Comparison of ENCODE assay signal across 24 cellular contexts in the genomic region with DNA sequence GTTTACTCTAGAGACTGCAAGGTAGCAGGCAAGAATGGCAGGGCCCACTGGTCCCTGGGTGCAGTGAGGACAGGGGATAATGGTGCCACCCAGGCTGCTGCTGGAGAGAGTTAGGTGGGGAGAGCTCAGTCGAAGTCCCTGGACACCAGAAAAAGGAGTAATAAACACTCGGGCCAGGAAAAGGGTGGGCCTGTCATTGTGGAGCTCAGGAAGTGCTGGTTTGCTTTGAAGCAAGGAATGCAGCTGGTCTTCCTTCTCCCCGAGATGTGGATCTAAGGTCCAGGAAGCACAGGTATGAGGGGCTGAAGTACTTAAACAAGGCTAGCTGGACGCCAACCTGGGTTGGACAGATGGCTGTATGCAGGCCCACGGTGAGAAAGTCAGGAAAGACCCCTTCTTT.
DNase-seq lines count a peak whose midpoint lies in the region; ATAC-seq, FAIRE-seq and TF ChIP-seq lines count a peak whose summit lies in the region.
"Had no signal": no experiment of that assay in that cellular context is flagged by ENCODE, and none has a peak within 500 bp of the region (broad histone marks: within the 10 kb centered on the region; RNA-seq: fewer than 3 reads in every experiment).

No MANE protein-coding gene starts in this region.

- POLR2A ChIA-PET in endothelial cell of umbilical vein (lab: Charles Lee), result no interaction called here

- DNase-seq in UCSD-AML1 (lab: John Stamatoyannopoulos, UW; ENCODE audit: unreplicated experiment) (peak; percentile 20), endothelial cell of umbilical vein (ENCODE audit: low read depth, low spot score) (no peak), upper lobe of right lung (no peak), colonic mucosa (no peak), NCI-H1048 (lab: John Stamatoyannopoulos, UW) (no peak)
- DNase-seq in activated CD8-positive, alpha-beta memory T cell treated with anti-CD3 and anti-CD28 coated beads for 24 hours, result no peak
- DNase-seq: ACHN; C1 segment of cervical spinal cord; CD8-positive, alpha-beta T cell; GM23248; MM.1S; NCI-H1436; NCI-H2029; NCI-H2171; NCI-H524; NK-92 treated with Interleukin-12 subunit alpha and Interleukin-12 subunit beta, amount 100 ng/mL, for 24 hours; SJCRH30 had no signal

- H3K9ac ChIP-seq in BLaER1 treated with 17β-estradiol and CSF1 and Interleukin-3, amounts not matched to agents 10 nM and 100 nM, result no peak overlapping the region
- H3K9ac ChIP-seq in endothelial cell of umbilical vein (replicated peaks; ENCODE audit: extremely low read depth, insufficient read depth, low read length), result no peak overlapping the region
- H3K9ac ChIP-seq in colonic mucosa (ENCODE audit: low read depth in 2 of 2, low read length in 2 of 2), result no peak overlapping the region
- H3K9ac ChIP-seq: GM23248 had no signal

- peak overlapping the region in 8 of 11 experiments; percentile 4 to 41 (median 22); a peak in 9 of 22 replicates for H3K4me2 ChIP-seq in BLaER1 treated with 17β-estradiol and CSF1 and Interleukin-3, amounts not matched to agents 10 nM and 100 nM
- H3K4me2 ChIP-seq in endothelial cell of umbilical vein (ENCODE audit: insufficient read depth, low read length), result no peak overlapping the region

- H4K20me1 ChIP-seq in BLaER1 treated with 17β-estradiol and CSF1 and Interleukin-3, amounts not matched to agents 10 nM and 100 nM, result no peaks in the 10 kb centered on the region
- H4K20me1 ChIP-seq in endothelial cell of umbilical vein (replicated peaks; ENCODE audit: control insufficient read depth, extremely low read depth, insufficient read depth, low read length), result no peaks in the 10 kb centered on the region

- H2AFZ ChIP-seq in endothelial cell of umbilical vein (ENCODE audit: low read depth, low read length), result peak overlapping the region; percentile 20
- H2AFZ ChIP-seq: GM23248 had no signal

- no peak for TF ChIP-seq CTCF in endothelial cell of umbilical vein (IDR thresholded peaks at IDR 0.05; ENCODE audit: extremely low read depth in 1 of 2, insufficient read depth in 1 of 2, low read depth in 1 of 2, low read length in 2 of 2)
- no peak for TF ChIP-seq CTCF in upper lobe of right lung (IDR thresholded peaks at IDR 0.05)
- no peak for TF ChIP-seq CTCF in colonic mucosa (IDR thresholded peaks at IDR 0.05)

- H3K4me1 ChIP-seq in BLaER1 treated with 17β-estradiol and CSF1 and Interleukin-3, amounts not matched to agents 10 nM and 100 nM, result peaks cover 0 to 12% (median 6%) of the 10 kb centered on the region in 10 experiments; a peak in 12 of 20 replicates
- H3K4me1 ChIP-seq in endothelial cell of umbilical vein (ENCODE audit: control insufficient read depth, extremely low read depth, insufficient read depth, low read length) (peaks cover 4% of the 10 kb centered on the region), upper lobe of right lung (no peaks in the 10 kb centered on the region), colonic mucosa (no peaks in the 10 kb centered on the region)
- H3K4me1 ChIP-seq: HAP-1, SJCRH30 had no signal

- dilution Hi-C loops in endothelial cell of umbilical vein (cut with MboI; ENCODE audit: extremely low pct_ligation_motif_present, low sequenced_read_pairs), result no loop called here

- intact Hi-C loops in endothelial cell of umbilical vein (cut with micrococcal nuclease), result no loop called here
- intact Hi-C loops in upper lobe of right lung (cut with DNase I), result no loop called here
- intact Hi-C loops in colonic mucosa (cut with DNase I), result no loop called here

- BruUV-seq in endothelial cell of umbilical vein (replicated peaks; lab: Mats Ljungman, UMichigan), result no TSS peak

- no peak overlapping the region for H3K4me3 ChIP-seq in BLaER1 treated with 17β-estradiol and CSF1 and Interleukin-3, amounts not matched to agents 10 nM and 100 nM
- H3K4me3 ChIP-seq in endothelial cell of umbilical vein (replicated peaks in 1 of 3; ENCODE audit: insufficient read depth in 1 of 3, low read depth in 1 of 3, low read length in 3 of 3), result no peak overlapping the region
- no peak overlapping the region for H3K4me3 ChIP-seq in upper lobe of right lung
- no peak overlapping the region for H3K4me3 ChIP-seq in colonic mucosa
- H3K4me3 ChIP-seq: GM23248, HAP-1, K562, SJCRH30 had no signal

- CTCF ChIA-PET in endothelial cell of umbilical vein (lab: Charles Lee), result interaction anchor here (0.6 to 1.5 kb wide), 4 partner anchors 16 to 372 kb away, joined by 3 read pairs; no protein-coding TSS in a partner anchor

- peak; percentile 71 for FAIRE-seq in endothelial cell of umbilical vein (lab: Jason Lieb, UNC)
- FAIRE-seq: GM12891, HepG2, K562 had no signal

- no peak for TF ChIP-seq POLR2A in endothelial cell of umbilical vein (IDR thresholded peaks at IDR 0.05; ENCODE audit: low read depth, low read length)

- H3K79me2 ChIP-seq in endothelial cell of umbilical vein (ENCODE audit: control insufficient read depth, insufficient read depth, low read length), result no peaks in the 10 kb centered on the region

- ATAC-seq in upper lobe of right lung, result no peak
- ATAC-seq: CD8-positive, alpha-beta T cell; HepG2; K562; Panc1 had no signal

- H3K36me3 ChIP-seq in BLaER1 treated with 17β-estradiol and CSF1 and Interleukin-3, amounts not matched to agents 10 nM and 100 nM, result no peaks in the 10 kb centered on the region
- H3K36me3 ChIP-seq in endothelial cell of umbilical vein (ENCODE audit: control insufficient read depth in 2 of 2, extremely low read depth in 1 of 2, insufficient read depth in 2 of 2, low read length in 2 of 2) (no peaks in the 10 kb centered on the region), upper lobe of right lung (no peaks in the 10 kb centered on the region), colonic mucosa (no peaks in the 10 kb centered on the region)
- H3K36me3 ChIP-seq: HAP-1, SJCRH30 had no signal

- H3K9me1 ChIP-seq in endothelial cell of umbilical vein (replicated peaks; ENCODE audit: control insufficient read depth, extremely low read depth, insufficient read depth, low read length), result no peaks in the 10 kb centered on the region

- H3K9me3 ChIP-seq in BLaER1 treated with 17β-estradiol and CSF1 and Interleukin-3, amounts not matched to agents 10 nM and 100 nM (replicated peaks in 1 of 11), result peaks cover 0 to 21% (median 3%) of the 10 kb centered on the region in 11 experiments; a peak in 2 of 22 replicates
- H3K9me3 ChIP-seq in endothelial cell of umbilical vein (replicated peaks; ENCODE audit: control insufficient read depth, insufficient read depth, low read length), result no peaks in the 10 kb centered on the region
- H3K9me3 ChIP-seq in upper lobe of right lung, result no peaks in the 10 kb centered on the region
- H3K9me3 ChIP-seq in colonic mucosa, result no peaks in the 10 kb centered on the region
- H3K9me3 ChIP-seq: HAP-1, SJCRH30 had no signal

- H3K27ac ChIP-seq in BLaER1 treated with 17β-estradiol and CSF1 and Interleukin-3, amounts not matched to agents 10 nM and 100 nM, result no peak overlapping the region
- no peak overlapping the region for H3K27ac ChIP-seq in endothelial cell of umbilical vein (ENCODE audit: insufficient read depth, low read depth, low read length)
- peak overlapping the region; percentile 13 for H3K27ac ChIP-seq in upper lobe of right lung
- no peak overlapping the region for H3K27ac ChIP-seq in colonic mucosa
- H3K27ac ChIP-seq: GM23248, HL-60, SJCRH30 had no signal

- H3K27me3 ChIP-seq in BLaER1 treated with 17β-estradiol and CSF1 and Interleukin-3, amounts not matched to agents 10 nM and 100 nM, result no peaks in the 10 kb centered on the region
- H3K27me3 ChIP-seq in endothelial cell of umbilical vein (ENCODE audit: control insufficient read depth in 2 of 2, insufficient read depth in 2 of 2, low read length in 2 of 2), result no peaks in the 10 kb centered on the region
- H3K27me3 ChIP-seq in upper lobe of right lung, result no peaks in the 10 kb centered on the region
- no peaks in the 10 kb centered on the region for H3K27me3 ChIP-seq in colonic mucosa
- H3K27me3 ChIP-seq: SJCRH30 had no signal

TF ChIP-seq in endothelial cell of umbilical vein, 7 proteins besides CTCF, POLR2A, EP300 and RAD21:
- TF ChIP-seq FOS (IDR thresholded peaks at IDR 0.05; ENCODE audit: borderline replicate concordance, insufficient read depth, low read length) (no peak), EZH2 (IDR thresholded peaks at IDR 0.05; ENCODE audit: borderline replicate concordance, low read depth, low read length, severe bottlenecking) (no peak), JUN (IDR thresholded peaks at IDR 0.05; ENCODE audit: borderline replicate concordance, insufficient read depth, insufficient read length, low read depth) (no peak), POLR2AphosphoS5 (IDR thresholded peaks at IDR 0.05; ENCODE audit: insufficient read depth, low read depth, low read length) (no peak), MYC (IDR thresholded peaks at IDR 0.05; ENCODE audit: low read depth, low read length) (no peak), GATA2 (IDR thresholded peaks at IDR 0.05; ENCODE audit: insufficient read depth, insufficient read length, low read depth, low read length) (no peak)
- TF ChIP-seq, protein P1, sequence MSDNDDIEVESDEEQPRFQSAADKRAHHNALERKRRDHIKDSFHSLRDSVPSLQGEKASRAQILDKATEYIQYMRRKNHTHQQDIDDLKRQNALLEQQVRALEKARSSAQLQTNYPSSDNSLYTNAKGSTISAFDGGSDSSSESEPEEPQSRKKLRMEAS (IDR thresholded peaks at IDR 0.05; ENCODE audit: insufficient read depth, insufficient read length), result no peak
